In genomic region chr3:105373383-105373782, GRCh38 we compare ENCODE assay signal across 30 cellular contexts.
"Had no signal": no experiment of that assay in that cellular context is flagged by ENCODE, and none has a peak within 500 bp of the region (broad histone marks: within the 10 kb centered on the region; RNA-seq: fewer than 3 reads in every experiment).

No MANE protein-coding gene starts in this region.

- ATAC-seq: esophagus mucosa; left lung; naive thymus-derived CD8-positive, alpha-beta T cell; psoas muscle; T-helper 17 cell had no signal

- FAIRE-seq: endometrium, frontal cortex had no signal

- H3K27ac ChIP-seq: hepatocyte, left lung, ovary, psoas muscle, right atrium auricular region, stomach, suprapubic skin had no signal

- H3K27me3 ChIP-seq: hepatocyte, left lung, ovary, right atrium auricular region, stomach, suprapubic skin had no signal

- H3K4me3 ChIP-seq: hepatocyte, left lung, lung, ovary, psoas muscle, right atrium auricular region, stomach, suprapubic skin had no signal

- H3K4me2 ChIP-seq: hepatocyte had no signal

- H3K36me3 Mint-ChIP-seq: activated naive CD8-positive, alpha-beta T cell treated with anti-CD3 and anti-CD28 coated beads, Interleukin-2, amount 10 ng/mL, durations not matched to agents 7 days and 5 days; immature natural killer cell; naive thymus-derived CD8-positive, alpha-beta T cell had no signal

- H3K9me3 Mint-ChIP-seq: activated B cell treated with CpG ODN at 0.5 μM for 24 hours; activated naive CD4-positive, alpha-beta T cell treated with anti-CD3 and anti-CD28 coated beads for 36 hours; activated naive CD8-positive, alpha-beta T cell treated with anti-CD3 and anti-CD28 coated beads, Interleukin-2, amount 10 ng/mL, durations not matched to agents 7 days and 5 days; dendritic cell treated with granulocyte-macrophage colony-stimulating factor and Interleukin-4, amounts not matched to agents 40 ng/mL and 50 ng/mL, for 4 days; immature natural killer cell; mesothelial cell of epicardium; naive thymus-derived CD8-positive, alpha-beta T cell had no signal

- H2AFZ ChIP-seq: hepatocyte had no signal

- H3K27me3 Mint-ChIP-seq: activated B cell treated with CpG ODN at 0.5 μM for 24 hours; activated naive CD8-positive, alpha-beta T cell treated with anti-CD3 and anti-CD28 coated beads, Interleukin-2, amount 10 ng/mL, durations not matched to agents 7 days and 5 days; dendritic cell treated with granulocyte-macrophage colony-stimulating factor and Interleukin-4, amounts not matched to agents 40 ng/mL and 50 ng/mL, for 4 days; T-helper 17 cell had no signal

- H3K4me3 Mint-ChIP-seq: activated B cell treated with CpG ODN at 0.5 μM for 24 hours; activated naive CD4-positive, alpha-beta T cell treated with anti-CD3 and anti-CD28 coated beads for 36 hours; activated naive CD8-positive, alpha-beta T cell treated with anti-CD3 and anti-CD28 coated beads, Interleukin-2, amount 10 ng/mL, durations not matched to agents 7 days and 5 days; dendritic cell treated with granulocyte-macrophage colony-stimulating factor and Interleukin-4, amounts not matched to agents 40 ng/mL and 50 ng/mL, for 4 days; immature natural killer cell; mesothelial cell of epicardium; naive thymus-derived CD8-positive, alpha-beta T cell; T-helper 17 cell had no signal

- H3K27ac Mint-ChIP-seq: activated B cell treated with CpG ODN at 0.5 μM for 24 hours; activated naive CD4-positive, alpha-beta T cell treated with anti-CD3 and anti-CD28 coated beads for 36 hours; activated naive CD8-positive, alpha-beta T cell treated with anti-CD3 and anti-CD28 coated beads, Interleukin-2, amount 10 ng/mL, durations not matched to agents 7 days and 5 days; dendritic cell treated with granulocyte-macrophage colony-stimulating factor and Interleukin-4, amounts not matched to agents 40 ng/mL and 50 ng/mL, for 4 days; immature natural killer cell; mesothelial cell of epicardium; naive thymus-derived CD8-positive, alpha-beta T cell; T-helper 17 cell had no signal

- H3K9me3 ChIP-seq: left lung, ovary, psoas muscle, right atrium auricular region, stomach, suprapubic skin had no signal

- H3K36me3 ChIP-seq: left lung, ovary, right atrium auricular region, stomach, suprapubic skin had no signal

- DNase-seq: activated B cell treated with CpG ODN at 0.5 μM for 24 hours; activated CD4-positive, alpha-beta T cell treated with anti-CD3 and anti-CD28 coated beads for 4 hours; activated CD4-positive, alpha-beta T cell treated with anti-CD3 and anti-CD28 coated beads, Interleukin-2, amount 50 U/mL, for 48 hours; activated CD8-positive, alpha-beta memory T cell treated with anti-CD3 and anti-CD28 coated beads, Interleukin-2, amount 50 U/mL, for 48 hours; activated effector memory CD4-positive, alpha-beta T cell treated with Interleukin-2 at 50 U/mL for 16 hours; activated naive CD4-positive, alpha-beta T cell treated with anti-CD3 and anti-CD28 coated beads for 36 hours; activated naive CD8-positive, alpha-beta T cell treated with anti-CD3 and anti-CD28 coated beads, Interleukin-2, amount 10 ng/mL, durations not matched to agents 7 days and 5 days; activated T-cell treated with anti-CD3 and anti-CD28 coated beads, Interleukin-2, amount 50 U/mL, for 48 hours; amygdala; effector CD4-positive, alpha-beta T cell; glutamatergic neuron; immature natural killer cell; kidney glomerular epithelial cell; left lung; naive thymus-derived CD8-positive, alpha-beta T cell; ovary; psoas muscle; stomach; SW 1271; T-helper 17 cell; trophoblast cell had no signal
